1 cellular context compared by ENCODE assay signal in the genomic region with DNA sequence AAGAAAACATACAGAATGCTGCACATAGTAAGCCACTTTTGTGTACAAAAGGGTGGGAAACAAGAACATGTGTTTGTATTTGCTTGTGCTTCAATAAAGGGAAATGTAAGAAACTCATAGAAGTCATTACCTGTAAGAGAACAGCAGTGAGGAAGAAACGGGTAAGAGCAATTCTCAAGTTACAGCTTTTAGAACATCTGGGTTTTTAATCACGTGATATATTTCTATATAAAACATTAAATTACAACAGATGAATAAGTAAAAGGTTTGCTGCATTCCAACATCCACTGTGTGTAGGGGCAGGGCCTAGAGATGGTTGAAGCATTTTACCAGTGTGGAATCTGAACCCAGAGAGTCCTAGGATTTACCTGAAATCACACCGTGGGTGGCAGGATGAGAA.
TF ChIP-seq lines count a peak whose summit lies in the region.

No MANE protein-coding gene starts in this region.

TF ChIP-seq in GM12878, 131 proteins besides CTCF, POLR2A, EP300 and RAD21:
- TF ChIP-seq TAF1 (IDR thresholded peaks at IDR 0.05; ENCODE audit: borderline replicate concordance, low read depth, low read length) (no peak), RAD51 (IDR thresholded peaks at IDR 0.05) (peak; percentile 40; the same call in 1 of the 2 replicates), SUPT20H (IDR thresholded peaks at IDR 0.05; ENCODE audit: borderline replicate concordance, control insufficient read depth, low read depth, low read length) (no peak)
